In genomic region chr15:100835626-100836025, GRCh38 we compare ENCODE assay signal across 25 cellular contexts. TPM values are rescaled to one million over a fixed set of nuclear protein-coding genes. Genes with fewer than 3 reads are reported as not detected.
A peak's percentile ranks its signal among the peaks of the same experiment; 100 is the strongest.
DNase-seq lines count a peak whose midpoint lies in the region; ATAC-seq and TF ChIP-seq lines count a peak whose summit lies in the region.
"Had no signal": no experiment of that assay in that cellular context is flagged by ENCODE, and none has a peak within 500 bp of the region (broad histone marks: within the 10 kb centered on the region; RNA-seq: fewer than 3 reads in every experiment).

No MANE protein-coding gene starts in this region.

- H3K36me3 ChIP-seq in DOHH2 (ENCODE audit: control insufficient read depth, low read length) = no peaks in the 10 kb centered on the region
- H3K36me3 ChIP-seq in OCI-LY3 (replicated peaks; ENCODE audit: low read depth, low read length) = peaks cover 4% of the 10 kb centered on the region
- H3K36me3 ChIP-seq: Peyer's patch had no signal

- H4K20me1 ChIP-seq in DOHH2 (ENCODE audit: control insufficient read depth, insufficient read depth, low read depth, low read length) = no peaks in the 10 kb centered on the region
- no peaks in the 10 kb centered on the region for H4K20me1 ChIP-seq in OCI-LY3 (ENCODE audit: insufficient read depth, low read length)

- ATAC-seq in GM19035 (IDR thresholded peaks at IDR 0.05; ENCODE audit: unreplicated experiment) (no peak), HG02973 (IDR thresholded peaks at IDR 0.05; ENCODE audit: unreplicated experiment) (no peak), HG03175 (IDR thresholded peaks at IDR 0.05; ENCODE audit: unreplicated experiment) (no peak)
- ATAC-seq: CD8-positive, alpha-beta T cell; GM23338 had no signal

- no peaks in the 10 kb centered on the region for H3K27me3 ChIP-seq in DOHH2 (ENCODE audit: control insufficient read depth, low read length)
- no peaks in the 10 kb centered on the region for H3K27me3 ChIP-seq in OCI-LY3 (ENCODE audit: low read depth, low read length)
- H3K27me3 ChIP-seq: Peyer's patch had no signal

- H3K27ac ChIP-seq in DOHH2 (ENCODE audit: low read depth, low read length) (peak overlapping the region; percentile 81), OCI-LY3 (ENCODE audit: low read length) (peak overlapping the region; percentile 76; the same call in 1 of the 2 replicates)
- H3K27ac ChIP-seq: 22Rv1, KMS-11, Peyer's patch had no signal

- no peaks in the 10 kb centered on the region for H3K9me2 ChIP-seq in DOHH2 (replicated peaks; ENCODE audit: control insufficient read depth, low read length)

- no peak overlapping the region for H2AFZ ChIP-seq in OCI-LY3 (ENCODE audit: low read depth, low read length)
- H2AFZ ChIP-seq: GM23338 had no signal

- H3F3A ChIP-seq in DOHH2 (ENCODE audit: control insufficient read depth, insufficient read depth) = peaks cover 6% of the 10 kb centered on the region

- H3K4me3 ChIP-seq in DOHH2 (ENCODE audit: low read length) (no peak overlapping the region), OCI-LY3 (ENCODE audit: low read length) (no peak overlapping the region), fibroblast of mammary gland (ENCODE audit: control insufficient read depth, low read depth, low read length) (no peak overlapping the region)
- H3K4me3 ChIP-seq: GM23338, Peyer's patch had no signal

- H3K4me2 ChIP-seq in DOHH2 (ENCODE audit: low read length) (no peak overlapping the region), OCI-LY3 (ENCODE audit: low read length) (no peak overlapping the region)
- H3K4me2 ChIP-seq: GM23338, KMS-11 had no signal

- peak; percentile 3 for DNase-seq in A172 (ENCODE audit: low spot score)
- peak; percentile 47 for DNase-seq in fibroblast of mammary gland (ENCODE audit: low read depth)
- DNase-seq: C1 segment of cervical spinal cord; CD8-positive, alpha-beta T cell; DMS 273 treated with DMSO at 0.1 percent for 48 hours; DMS79; H9; NCI-H1092; NCI-H1417 treated with DMSO at 0.1 percent for 48 hours; NCI-H1694 treated with DMSO at 0.1 percent for 48 hours; NCI-H2081; NCI-H2227 treated with DMSO at 0.1 percent for 48 hours; NCI-H526 treated with DMSO at 0.1 percent for 48 hours; Peyer's patch; SHP77 treated with DMSO at 0.1 percent for 48 hours had no signal

- no peak for TF ChIP-seq CTCF in DOHH2 (IDR thresholded peaks at IDR 0.05; ENCODE audit: low read depth, low read length, poor library complexity, severe bottlenecking)
- TF ChIP-seq CTCF in OCI-LY3 (IDR thresholded peaks at IDR 0.05; ENCODE audit: low read depth, low read length) = no peak
- no peak for TF ChIP-seq CTCF in fibroblast of mammary gland (conservative IDR thresholded peaks at IDR 0.05; ENCODE audit: control insufficient read depth, insufficient read depth, low read depth, low read length)

- peaks cover 40% of the 10 kb centered on the region for H3K4me1 ChIP-seq in DOHH2 (ENCODE audit: control insufficient read depth, low read length)
- H3K4me1 ChIP-seq in OCI-LY3 (ENCODE audit: low read length) = peaks cover 26% of the 10 kb centered on the region
- H3K4me1 ChIP-seq: Peyer's patch had no signal

- no peak overlapping the region for H3K9ac ChIP-seq in OCI-LY3 (ENCODE audit: low read length)
- H3K9ac ChIP-seq: KMS-11 had no signal

- peaks cover 4% of the 10 kb centered on the region; the same call in 1 of the 2 replicates for H3K9me3 ChIP-seq in DOHH2 (ENCODE audit: control insufficient read depth, insufficient read depth, low read length)
- no peaks in the 10 kb centered on the region; the same call in 1 of the 2 replicates for H3K9me3 ChIP-seq in OCI-LY3 (ENCODE audit: insufficient read depth, low read length)
- H3K9me3 ChIP-seq: Peyer's patch had no signal

- no peaks in the 10 kb centered on the region for H3K79me2 ChIP-seq in DOHH2 (ENCODE audit: control insufficient read depth, low read length)
- no peaks in the 10 kb centered on the region for H3K79me2 ChIP-seq in OCI-LY3 (ENCODE audit: low read length)

RNA-seq across cellular contexts. Expression of gene ALDH1A3, which starts 44.0 kb away (rescaled TPM):
- 17.3 and 17.6 TPM in 2 replicates for total RNA-seq in A172 (2014; rRNA removed; shearing (Covaris generic))
- total RNA-seq: CD8-positive, alpha-beta T cell; G401; OCI-LY7 had no signal
